21 cellular contexts compared by ENCODE assay signal in genomic region chr1:31681421-31681820, GRCh38. TPM values are rescaled to one million over a fixed set of nuclear protein-coding genes. Genes with fewer than 3 reads are reported as not detected.
DNase-seq lines count a peak whose midpoint lies in the region; ATAC-seq, FAIRE-seq and TF ChIP-seq lines count a peak whose summit lies in the region.
"Had no signal": no experiment of that assay in that cellular context is flagged by ENCODE, and none has a peak within 500 bp of the region (broad histone marks: within the 10 kb centered on the region; RNA-seq: fewer than 3 reads in every experiment).

No MANE protein-coding gene starts in this region.

- no peak overlapping the region for H4K8ac ChIP-seq in H1 (ENCODE audit: extremely low read depth, insufficient read depth, low read length)

- H4K5ac ChIP-seq in H1 (ENCODE audit: insufficient read length, low read depth, low read length): no peak overlapping the region

- no peak overlapping the region for H2BK12ac ChIP-seq in H1 (ENCODE audit: low read depth, low read length)

- no peak overlapping the region for H3K4me3 Mint-ChIP-seq in WTC11
- H3K4me3 Mint-ChIP-seq in neural progenitor cell: no peak overlapping the region
- H3K4me3 Mint-ChIP-seq: CD4-positive, CD25-positive, alpha-beta regulatory T cell; H9 had no signal

- H3K27me3 Mint-ChIP-seq in WTC11 (ENCODE audit: low read depth) (no peaks in the 10 kb centered on the region; the same call in 1 of the 2 replicates), neural progenitor cell (ENCODE audit: insufficient read depth, low read depth) (peaks cover 14% of the 10 kb centered on the region)

- H3K4me3 ChIP-seq in H1 (ENCODE audit: extremely low read depth in 1 of 4, insufficient read depth in 2 of 4, low read depth in 3 of 4, low read length in 4 of 4) (no peak overlapping the region), neural progenitor cell (no peak overlapping the region)
- H3K4me3 ChIP-seq: SJSA1 had no signal

- no peak overlapping the region for H3K14ac ChIP-seq in H1 (ENCODE audit: insufficient read length)

- H4K20me1 ChIP-seq in H1 (replicated peaks in 1 of 2; ENCODE audit: control insufficient read depth in 1 of 2, insufficient read depth in 2 of 2, low read length in 2 of 2): peaks cover 0 to 1% of the 10 kb centered on the region in 2 experiments
- no peaks in the 10 kb centered on the region for H4K20me1 ChIP-seq in neural progenitor cell (ENCODE audit: low read depth)

- no peaks in the 10 kb centered on the region for H3K9me3 Mint-ChIP-seq in WTC11
- no peaks in the 10 kb centered on the region for H3K9me3 Mint-ChIP-seq in neural progenitor cell
- H3K9me3 Mint-ChIP-seq: CD4-positive, CD25-positive, alpha-beta regulatory T cell; H9 had no signal

- no peak overlapping the region for H3K18ac ChIP-seq in H1 (ENCODE audit: extremely low read depth, low read length)

- no peak for TF ChIP-seq CTCF in WTC11 (IDR thresholded peaks at IDR 0.05)
- TF ChIP-seq CTCF in H1 (IDR thresholded peaks at IDR 0.05; ENCODE audit: control extremely low read depth in 1 of 3, insufficient read depth in 1 of 3, low read depth in 1 of 3, low read length in 3 of 3): no peak
- TF ChIP-seq CTCF in neural progenitor cell (IDR thresholded peaks at IDR 0.05): no peak
- TF ChIP-seq CTCF in GM13977 (IDR thresholded peaks at IDR 0.05; ENCODE audit: extremely low read depth, insufficient read depth, missing control alignments): no peak

- no peak overlapping the region for H3K56ac ChIP-seq in H1 (replicated peaks; ENCODE audit: insufficient read length, low read depth, low read length)

- H3K36me3 Mint-ChIP-seq in WTC11: no peaks in the 10 kb centered on the region
- H3K36me3 Mint-ChIP-seq in neural progenitor cell: no peaks in the 10 kb centered on the region
- H3K36me3 Mint-ChIP-seq: CD4-positive, CD25-positive, alpha-beta regulatory T cell had no signal

- DNase-seq in ELF-1 (ENCODE audit: low read depth, low spot score): peak; percentile 59
- DNase-seq in WTC11 (ENCODE audit: low spot score): no peak
- no peak for DNase-seq in H1 (ENCODE audit: low read depth in 1 of 2, low spot score in 2 of 2)
- DNase-seq in neural progenitor cell (ENCODE audit: low spot score): peak; percentile 37
- DNase-seq in GM13977 (ENCODE audit: low spot score): no peak
- no peak for DNase-seq in GM03348 (ENCODE audit: low spot score)
- DNase-seq: BE2C; CD4-positive, CD25-positive, alpha-beta regulatory T cell; COR-L47; H9; NCI-H1417 treated with DMSO at 0.1 percent for 48 hours; NCI-H187 treated with DMSO at 0.1 percent for 48 hours; NCI-H2227 treated with DMSO at 0.1 percent for 48 hours; NCI-H510A treated with DMSO at 0.1 percent for 48 hours; NCI-H774 had no signal

- H3K79me1 ChIP-seq in H1 (ENCODE audit: low read depth, low read length): no peaks in the 10 kb centered on the region

- in situ Hi-C loops in GM13977 (cut with MboI; ENCODE audit: low pct_unique_long_range_greater_than_20kb, low sequenced_read_pairs, unreplicated experiment): no loop called here

- WGBS in H1 (ENCODE audit: extremely low coverage in 1 of 2, insufficient coverage in 1 of 2, insufficient read length in 1 of 2, insufficient replicate concordance in 2 of 2, low coverage in 1 of 2, low lambda C conversion rate in 2 of 2, missing lambda C conversion rate in 1 of 2), 2 experiments: 96% methylated on average over 8 of the region's 8 CpGs; no CpG with 5 or more reads in 1 of the 2 experiments

- POLR2A ChIA-PET in WTC11 (lab: Charles Lee): no interaction called here
- POLR2A ChIA-PET in H1 (lab: Charles Lee; ENCODE audit: partially characterized antibody): no interaction called here

- H3K36me3 ChIP-seq in H1 (ENCODE audit: control insufficient read depth in 2 of 4, insufficient read depth in 4 of 4, low read length in 3 of 4) (no peaks in the 10 kb centered on the region), neural progenitor cell (no peaks in the 10 kb centered on the region)
- H3K36me3 ChIP-seq: BE2C had no signal

- no peaks in the 10 kb centered on the region for H3K23me2 ChIP-seq in H1 (ENCODE audit: low read depth, low read length)

- no peak for TF ChIP-seq EP300 in H1 (IDR thresholded peaks at IDR 0.05; ENCODE audit: borderline replicate concordance in 1 of 2, low read depth in 2 of 2, low read length in 2 of 2)

- H3K4me1 Mint-ChIP-seq in WTC11: no peaks in the 10 kb centered on the region
- H3K4me1 Mint-ChIP-seq in neural progenitor cell: peaks cover 18% of the 10 kb centered on the region

- H3K27ac Mint-ChIP-seq in WTC11 (peak overlapping the region; percentile 57; the same call in 1 of the 2 replicates), neural progenitor cell (peak overlapping the region; percentile 76)
- H3K27ac Mint-ChIP-seq: CD4-positive, CD25-positive, alpha-beta regulatory T cell; H9 had no signal

- no peak overlapping the region for H2BK20ac ChIP-seq in H1 (ENCODE audit: low read length)

- H3K4me1 ChIP-seq in H1 (replicated peaks in 1 of 4; ENCODE audit: control insufficient read depth in 3 of 4, insufficient read depth in 4 of 4, low read length in 3 of 4) (no peaks in the 10 kb centered on the region; a peak in 1 of 7 replicates), neural progenitor cell (no peaks in the 10 kb centered on the region)
- H3K4me1 ChIP-seq: BE2C had no signal

- H3K27me3 ChIP-seq in H1 (replicated peaks in 1 of 4; ENCODE audit: control insufficient read depth in 3 of 4, extremely low read depth in 1 of 4, insufficient read depth in 3 of 4, low read length in 3 of 4): no peaks in the 10 kb centered on the region
- no peaks in the 10 kb centered on the region for H3K27me3 ChIP-seq in neural progenitor cell
- H3K27me3 ChIP-seq: BE2C, SJSA1 had no signal

- H2AK5ac ChIP-seq in H1 (ENCODE audit: low read depth, low read length): no peak overlapping the region

- no peak overlapping the region for H3K4ac ChIP-seq in H1 (replicated peaks; ENCODE audit: insufficient read length, low read depth, low read length)

- no peak for TF ChIP-seq POLR2A in H1 (IDR thresholded peaks at IDR 0.05; ENCODE audit: control extremely low read depth in 1 of 2, low read depth in 2 of 2, low read length in 2 of 2)

- H3K79me2 ChIP-seq in H1 (ENCODE audit: control insufficient read depth in 1 of 2, insufficient read depth in 2 of 2, low read length in 2 of 2) (no peaks in the 10 kb centered on the region), neural progenitor cell (ENCODE audit: low read depth) (no peaks in the 10 kb centered on the region)

- no peaks in the 10 kb centered on the region for H3K9me3 ChIP-seq in H1 (ENCODE audit: insufficient read depth in 2 of 2, low read depth in 1 of 2, low read length in 1 of 2)
- no peaks in the 10 kb centered on the region for H3K9me3 ChIP-seq in neural progenitor cell (ENCODE audit: low read depth)
- H3K9me3 ChIP-seq: BE2C, SJSA1 had no signal

- no peak overlapping the region for H4K91ac ChIP-seq in H1 (replicated peaks; ENCODE audit: insufficient read length, low read length)

- no peak overlapping the region for H2BK5ac ChIP-seq in H1 (ENCODE audit: low read depth, low read length)

- 0 out of 2 replicates have a peak overlapping the region, but pooled peaks have one; percentile 29 for H2BK15ac ChIP-seq in H1 (ENCODE audit: low read length)

- H2BK120ac ChIP-seq in H1 (replicated peaks; ENCODE audit: low read depth, low read length): no peak overlapping the region

- H3K23ac ChIP-seq in H1 (ENCODE audit: insufficient read length): no peak overlapping the region

- no peak overlapping the region for H2AFZ ChIP-seq in H1 (ENCODE audit: low read length)
- H2AFZ ChIP-seq in neural progenitor cell (replicated peaks): no peak overlapping the region

- no peak overlapping the region for H3K9ac ChIP-seq in H1 (replicated peaks in 1 of 4; ENCODE audit: extremely low read depth in 1 of 4, low read depth in 3 of 4, low read length in 3 of 4)
- H3K9ac ChIP-seq in neural progenitor cell: peak overlapping the region; percentile 32

- H3K27ac ChIP-seq in H1 (ENCODE audit: low read depth, low read length): no peak overlapping the region; the same call in 1 of the 2 replicates
- H3K27ac ChIP-seq in neural progenitor cell: no peak overlapping the region
- H3K27ac ChIP-seq: SJSA1 had no signal

- CTCF ChIA-PET in WTC11 (lab: Charles Lee) (interaction anchor here (0.7 to 1.1 kb wide), 4 partner anchors 12 to 63 kb away, joined by 3 to 5 read pairs (median 4); no protein-coding TSS in a partner anchor), H1 (lab: Charles Lee; ENCODE audit: partially characterized antibody) (interaction anchor here (0.9 to 24.1 kb wide), 9 partner anchors 15 to 108 kb away, joined by 3 to 370 read pairs (median 6); no protein-coding TSS in a partner anchor)

- FAIRE-seq in H1 (lab: Jason Lieb, UNC): no peak
- FAIRE-seq: A204.1, GM12891, HepG2 had no signal

- TF ChIP-seq RAD21 in H1 (IDR thresholded peaks at IDR 0.05 in 1 of 2, conservative IDR thresholded peaks at IDR 0.05 in 1 of 2; ENCODE audit: low read depth in 2 of 2, low read length in 2 of 2): no peak

- ATAC-seq in WTC11 (no peak), GM21737 (IDR thresholded peaks at IDR 0.05; ENCODE audit: unreplicated experiment) (no peak), GM18502 (IDR thresholded peaks at IDR 0.05; ENCODE audit: poor library complexity, unreplicated experiment) (no peak)
- ATAC-seq: HepG2 had no signal

- H3K4me2 ChIP-seq in H1 (ENCODE audit: insufficient read depth in 1 of 2, low read depth in 2 of 2, low read length in 2 of 2) (no peak overlapping the region), neural progenitor cell (no peak overlapping the region)

- H3F3A ChIP-seq in neural progenitor cell (ENCODE audit: low read depth): no peaks in the 10 kb centered on the region

RNA-seq across cellular contexts. Expression of gene COL16A1, which starts 22.4 kb away (rescaled TPM):
- 8.8 to 11.0 TPM (median 9.6 TPM) in 3 replicates for total RNA-seq in WTC11 (2021)
- total RNA-seq in H1 (2021; fragmentation: NEBNext Ultra II Directional; extraction: Animal tissue kit (Norgen Biotek cat#: 25700)): 7.9 and 10.5 TPM in 2 replicates
- polyA plus RNA-seq in H1 (2011; rRNA removed): 2.0 and 3.4 TPM in 2 replicates
- polyA plus RNA-seq in H1 (2011; cell fraction: cytosol; rRNA removed): 4.3 TPM
- 31.3 TPM for polyA plus RNA-seq in H1 (2011; cell fraction: nucleus; rRNA removed)
- polyA plus RNA-seq in H1 (2012, experiment 1 of 2): 6.8 to 10.8 TPM (median 7.9 TPM) in 4 replicates
- polyA plus RNA-seq in H1 (2012, experiment 2 of 2): 2.9 TPM
- 4.2 TPM for polyA plus RNA-seq in H1 (2013, experiment 1 of 2)
- polyA plus RNA-seq in H1 (2013, experiment 2 of 2): 3.6 TPM
- 3.3 and 4.2 TPM in 2 replicates for polyA minus RNA-seq in H1 (2011; rRNA and poly(A)+ RNA removed)
- polyA minus RNA-seq in H1 (2011; cell fraction: cytosol; rRNA and poly(A)+ RNA removed): 6.8 TPM
- polyA minus RNA-seq in H1 (2011; cell fraction: nucleus; rRNA and poly(A)+ RNA removed): 8.7 TPM
- total RNA-seq in neural progenitor cell (ENCODE audit: low replicate concordance): 0.22 and 7.0 TPM in 2 replicates
- total RNA-seq: CD4-positive, CD25-positive, alpha-beta regulatory T cell had no signal
- polyA plus RNA-seq: CD4-positive, CD25-positive, alpha-beta regulatory T cell had no signal

RNA-seq across cellular contexts. Expression of gene PEF1, which starts 36.7 kb away (rescaled TPM):
- total RNA-seq in WTC11 (2021) (33.7 to 37.0 TPM (median 35.5 TPM) in 3 replicates), neural progenitor cell (ENCODE audit: low replicate concordance) (30.7 and 47.7 TPM in 2 replicates)
- 35.2 and 38.8 TPM in 2 replicates for total RNA-seq in H1 (2021; fragmentation: NEBNext Ultra II Directional; extraction: Animal tissue kit (Norgen Biotek cat#: 25700))
- polyA plus RNA-seq in H1 (2011; rRNA removed): 61.2 and 69.2 TPM in 2 replicates
- 51.1 TPM for polyA plus RNA-seq in H1 (2011; cell fraction: cytosol; rRNA removed)
- 50.9 TPM for polyA plus RNA-seq in H1 (2011; cell fraction: nucleus; rRNA removed)
- polyA plus RNA-seq in H1 (2012, experiment 1 of 2): 32.7 to 43.6 TPM (median 41.6 TPM) in 4 replicates
- polyA plus RNA-seq in H1 (2012, experiment 2 of 2): 65.6 TPM
- polyA plus RNA-seq in H1 (2013, experiment 1 of 2): 30.8 TPM
- 31.1 TPM for polyA plus RNA-seq in H1 (2013, experiment 2 of 2)
- polyA minus RNA-seq in H1 (2011; rRNA and poly(A)+ RNA removed): 63.3 and 65.6 TPM in 2 replicates
- polyA minus RNA-seq in H1 (2011; cell fraction: cytosol; rRNA and poly(A)+ RNA removed): 23.8 TPM
- 28.8 TPM for polyA minus RNA-seq in H1 (2011; cell fraction: nucleus; rRNA and poly(A)+ RNA removed)

Comparison
In these comparisons a context has a peak if more than half of its experiments do, and no peak if none do; other contexts are left out.
1. DNase-seq: peak in ELF-1 (single experiment) and neural progenitor cell (single experiment); none in WTC11 (single experiment), H1 (0 of 2), GM13977 (single experiment) and GM03348 (single experiment).